In the genomic region with DNA sequence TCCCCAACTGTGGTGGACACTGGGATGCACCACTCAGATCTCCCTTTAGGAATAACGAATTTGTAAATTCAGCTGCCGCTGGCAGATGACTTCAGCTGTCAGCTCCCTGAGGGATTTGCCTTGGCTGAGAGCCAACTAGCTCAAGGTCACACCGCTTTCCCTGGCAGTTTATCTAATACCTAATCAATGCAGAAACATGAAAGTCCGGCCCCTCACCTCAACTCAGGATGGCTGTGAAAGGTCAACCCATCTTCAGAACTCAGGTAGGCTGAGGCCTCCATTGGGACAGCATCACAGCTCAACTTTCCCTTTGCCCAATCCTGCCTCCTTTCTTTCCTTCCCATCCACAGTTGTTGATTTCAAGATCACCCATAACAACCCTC, we compare ENCODE assay signal across 1 cellular context.
TF ChIP-seq lines count a peak whose summit lies in the region.

No MANE protein-coding gene starts in this region.

TF ChIP-seq in HepG2, 621 proteins besides CTCF, POLR2A, EP300 and RAD21 (continued from another document and continues in another):
- TF ChIP-seq ZNF318 (CRISPR knock-in tag; IDR thresholded peaks at IDR 0.05) (no peak), SIX1 (CRISPR knock-in tag; IDR thresholded peaks at IDR 0.05; ENCODE audit: borderline replicate concordance) (0 out of 2 replicates have a peak, but pooled peaks have one; percentile 37), IKZF1 (IDR thresholded peaks at IDR 0.05) (no peak), RELA (CRISPR knock-in tag; IDR thresholded peaks at IDR 0.05) (no peak), SMAD9 (CRISPR knock-in tag; IDR thresholded peaks at IDR 0.05) (no peak), ELF4 (CRISPR knock-in tag; IDR thresholded peaks at IDR 0.05; ENCODE audit: borderline replicate concordance) (no peak), ERF (CRISPR knock-in tag; IDR thresholded peaks at IDR 0.05) (0 out of 2 replicates have a peak, but pooled peaks have one; percentile 35), ZNF274 (CRISPR knock-in tag; IDR thresholded peaks at IDR 0.05) (no peak), SMARCC2 (IDR thresholded peaks at IDR 0.05) (no peak), POLR2G (IDR thresholded peaks at IDR 0.05; ENCODE audit: low read depth, low read length) (no peak), PAX8 (CRISPR knock-in tag; IDR thresholded peaks at IDR 0.05; ENCODE audit: borderline replicate concordance) (no peak), ZFP37 (CRISPR knock-in tag; IDR thresholded peaks at IDR 0.05; ENCODE audit: borderline replicate concordance) (no peak), MEIS2 (CRISPR knock-in tag; IDR thresholded peaks at IDR 0.05) (peak; percentile 94), ZBTB49 (CRISPR knock-in tag; IDR thresholded peaks at IDR 0.05; ENCODE audit: borderline replicate concordance) (no peak), ZNF672 (CRISPR knock-in tag; IDR thresholded peaks at IDR 0.05) (no peak), ZNF891 (CRISPR knock-in tag; IDR thresholded peaks at IDR 0.05) (no peak), ARHGAP35 (CRISPR knock-in tag; IDR thresholded peaks at IDR 0.05; ENCODE audit: borderline replicate concordance) (no peak), GATAD2A (CRISPR knock-in tag; IDR thresholded peaks at IDR 0.05) (peak; percentile 78), FOSL2 (CRISPR knock-in tag; IDR thresholded peaks at IDR 0.05) (peak; percentile 51), SP140L (CRISPR knock-in tag; IDR thresholded peaks at IDR 0.05; ENCODE audit: borderline replicate concordance) (no peak), RFXANK (CRISPR knock-in tag; IDR thresholded peaks at IDR 0.05) (no peak), TP53 (CRISPR knock-in tag; conservative IDR thresholded peaks at IDR 0.05) (no peak), ZNF749 (CRISPR knock-in tag; IDR thresholded peaks at IDR 0.05; ENCODE audit: borderline replicate concordance) (no peak), TFDP2 (CRISPR knock-in tag; IDR thresholded peaks at IDR 0.05) (no peak), JUN (CRISPR knock-in tag; IDR thresholded peaks at IDR 0.05) (no peak), FLYWCH1 (CRISPR knock-in tag; IDR thresholded peaks at IDR 0.05) (no peak), ETS1 (CRISPR knock-in tag; IDR thresholded peaks at IDR 0.05) (no peak), ARID3A (IDR thresholded peaks at IDR 0.05; ENCODE audit: low read depth, low read length) (no peak), ZNF576 (CRISPR knock-in tag; IDR thresholded peaks at IDR 0.05) (no peak), MBD4 (IDR thresholded peaks at IDR 0.05; ENCODE audit: borderline replicate concordance, low read length) (no peak), HNRNPL (IDR thresholded peaks at IDR 0.05; ENCODE audit: low read depth, low read length) (no peak), IRF2 (CRISPR knock-in tag; IDR thresholded peaks at IDR 0.05) (no peak), ZNF138 (CRISPR knock-in tag; IDR thresholded peaks at IDR 0.05; ENCODE audit: low read depth) (no peak)
- TF ChIP-seq, protein P1, sequence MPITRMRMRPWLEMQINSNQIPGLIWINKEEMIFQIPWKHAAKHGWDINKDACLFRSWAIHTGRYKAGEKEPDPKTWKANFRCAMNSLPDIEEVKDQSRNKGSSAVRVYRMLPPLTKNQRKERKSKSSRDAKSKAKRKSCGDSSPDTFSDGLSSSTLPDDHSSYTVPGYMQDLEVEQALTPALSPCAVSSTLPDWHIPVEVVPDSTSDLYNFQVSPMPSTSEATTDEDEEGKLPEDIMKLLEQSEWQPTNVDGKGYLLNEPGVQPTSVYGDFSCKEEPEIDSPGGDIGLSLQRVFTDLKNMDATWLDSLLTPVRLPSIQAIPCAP (CRISPR knock-in tag; IDR thresholded peaks at IDR 0.05; ENCODE audit: low read depth), result no peak
- TF ChIP-seq, protein P2, sequence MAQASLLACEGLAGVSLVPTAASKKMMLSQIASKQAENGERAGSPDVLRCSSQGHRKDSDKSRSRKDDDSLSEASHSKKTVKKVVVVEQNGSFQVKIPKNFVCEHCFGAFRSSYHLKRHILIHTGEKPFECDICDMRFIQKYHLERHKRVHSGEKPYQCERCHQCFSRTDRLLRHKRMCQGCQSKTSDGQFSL (CRISPR knock-in tag; IDR thresholded peaks at IDR 0.05), result no peak
- TF ChIP-seq, protein P3, sequence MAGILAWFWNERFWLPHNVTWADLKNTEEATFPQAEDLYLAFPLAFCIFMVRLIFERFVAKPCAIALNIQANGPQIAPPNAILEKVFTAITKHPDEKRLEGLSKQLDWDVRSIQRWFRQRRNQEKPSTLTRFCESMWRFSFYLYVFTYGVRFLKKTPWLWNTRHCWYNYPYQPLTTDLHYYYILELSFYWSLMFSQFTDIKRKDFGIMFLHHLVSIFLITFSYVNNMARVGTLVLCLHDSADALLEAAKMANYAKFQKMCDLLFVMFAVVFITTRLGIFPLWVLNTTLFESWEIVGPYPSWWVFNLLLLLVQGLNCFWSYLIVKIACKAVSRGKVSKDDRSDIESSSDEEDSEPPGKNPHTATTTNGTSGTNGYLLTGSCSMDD (CRISPR knock-in tag; IDR thresholded peaks at IDR 0.05), result no peak
- TF ChIP-seq, protein P4, sequence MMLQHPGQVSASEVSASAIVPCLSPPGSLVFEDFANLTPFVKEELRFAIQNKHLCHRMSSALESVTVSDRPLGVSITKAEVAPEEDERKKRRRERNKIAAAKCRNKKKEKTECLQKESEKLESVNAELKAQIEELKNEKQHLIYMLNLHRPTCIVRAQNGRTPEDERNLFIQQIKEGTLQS (CRISPR knock-in tag; IDR thresholded peaks at IDR 0.05), result no peak
- TF ChIP-seq, protein P5, sequence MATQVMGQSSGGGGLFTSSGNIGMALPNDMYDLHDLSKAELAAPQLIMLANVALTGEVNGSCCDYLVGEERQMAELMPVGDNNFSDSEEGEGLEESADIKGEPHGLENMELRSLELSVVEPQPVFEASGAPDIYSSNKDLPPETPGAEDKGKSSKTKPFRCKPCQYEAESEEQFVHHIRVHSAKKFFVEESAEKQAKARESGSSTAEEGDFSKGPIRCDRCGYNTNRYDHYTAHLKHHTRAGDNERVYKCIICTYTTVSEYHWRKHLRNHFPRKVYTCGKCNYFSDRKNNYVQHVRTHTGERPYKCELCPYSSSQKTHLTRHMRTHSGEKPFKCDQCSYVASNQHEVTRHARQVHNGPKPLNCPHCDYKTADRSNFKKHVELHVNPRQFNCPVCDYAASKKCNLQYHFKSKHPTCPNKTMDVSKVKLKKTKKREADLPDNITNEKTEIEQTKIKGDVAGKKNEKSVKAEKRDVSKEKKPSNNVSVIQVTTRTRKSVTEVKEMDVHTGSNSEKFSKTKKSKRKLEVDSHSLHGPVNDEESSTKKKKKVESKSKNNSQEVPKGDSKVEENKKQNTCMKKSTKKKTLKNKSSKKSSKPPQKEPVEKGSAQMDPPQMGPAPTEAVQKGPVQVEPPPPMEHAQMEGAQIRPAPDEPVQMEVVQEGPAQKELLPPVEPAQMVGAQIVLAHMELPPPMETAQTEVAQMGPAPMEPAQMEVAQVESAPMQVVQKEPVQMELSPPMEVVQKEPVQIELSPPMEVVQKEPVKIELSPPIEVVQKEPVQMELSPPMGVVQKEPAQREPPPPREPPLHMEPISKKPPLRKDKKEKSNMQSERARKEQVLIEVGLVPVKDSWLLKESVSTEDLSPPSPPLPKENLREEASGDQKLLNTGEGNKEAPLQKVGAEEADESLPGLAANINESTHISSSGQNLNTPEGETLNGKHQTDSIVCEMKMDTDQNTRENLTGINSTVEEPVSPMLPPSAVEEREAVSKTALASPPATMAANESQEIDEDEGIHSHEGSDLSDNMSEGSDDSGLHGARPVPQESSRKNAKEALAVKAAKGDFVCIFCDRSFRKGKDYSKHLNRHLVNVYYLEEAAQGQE (IDR thresholded peaks at IDR 0.05; ENCODE audit: borderline replicate concordance in 1 of 2, low read depth in 1 of 2, low read length in 2 of 2), result no peak; a peak in 1 of 4 replicates
